In the genomic region with DNA sequence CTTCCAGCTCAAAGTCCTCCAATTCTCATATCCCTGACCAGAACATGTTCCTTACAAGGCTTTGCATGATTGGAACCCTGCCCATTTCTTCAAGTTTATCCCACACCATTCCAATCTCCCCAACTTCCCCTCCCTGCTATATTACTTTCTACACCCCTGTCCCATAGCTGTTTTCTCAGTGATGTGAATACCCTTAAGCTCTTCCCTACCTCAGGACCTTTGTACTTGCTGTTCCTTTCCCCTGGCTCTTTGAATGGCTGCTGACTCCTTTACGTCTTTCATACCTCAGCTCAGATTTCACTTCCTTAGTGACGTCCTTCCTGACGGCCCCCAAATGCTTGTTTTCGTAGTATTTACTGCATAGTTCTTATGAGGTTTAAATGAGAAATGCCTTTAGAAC, we compare ENCODE assay signal across 16 cellular contexts.
"Had no signal": no experiment of that assay in that cellular context is flagged by ENCODE, and none has a peak within 500 bp of the region (broad histone marks: within the 10 kb centered on the region; RNA-seq: fewer than 3 reads in every experiment).

No MANE protein-coding gene starts in this region.

- H3K4me1 ChIP-seq: colonic mucosa, uterus had no signal

- H3K27ac ChIP-seq: colonic mucosa, neutrophil, upper lobe of left lung had no signal

- H3K36me3 Mint-ChIP-seq: naive thymus-derived CD8-positive, alpha-beta T cell had no signal

- H3K9me3 Mint-ChIP-seq: endodermal cell had no signal

- H3K4me1 Mint-ChIP-seq: naive thymus-derived CD8-positive, alpha-beta T cell had no signal

- H3K4me3 ChIP-seq: colonic mucosa, mucosa of descending colon, skin epidermis, upper lobe of left lung, uterus had no signal

- DNase-seq: colonic mucosa; dermis blood vessel endothelial cell; effector CD4-positive, alpha-beta T cell; heart right ventricle; kidney glomerular epithelial cell; mucosa of descending colon; naive thymus-derived CD8-positive, alpha-beta T cell; sigmoid colon; stimulated activated CD4-positive, alpha-beta T cell treated with anti-CD3 and anti-CD28 coated beads, Interleukin-12 subunit alpha, Interleukin-12 subunit beta, amount 100 ng/mL, for 4 hours; stimulated activated naive CD4-positive, alpha-beta T cell treated with Interleukin-2 at 50 U/mL for 16 hours; upper lobe of left lung; uterus had no signal

- H3K9me3 ChIP-seq: colonic mucosa, heart right ventricle, mucosa of descending colon, neutrophil, right atrium auricular region, sigmoid colon, upper lobe of left lung, uterus had no signal

- ATAC-seq: mucosa of descending colon; naive thymus-derived CD8-positive, alpha-beta T cell had no signal

- H3K36me3 ChIP-seq: colonic mucosa, heart right ventricle, neutrophil, right atrium auricular region, sigmoid colon, upper lobe of left lung, uterus had no signal

- H3K27me3 ChIP-seq: colonic mucosa, heart right ventricle, neutrophil, right atrium auricular region, sigmoid colon, upper lobe of left lung, uterus had no signal

- H3K27ac Mint-ChIP-seq: endodermal cell; naive thymus-derived CD8-positive, alpha-beta T cell had no signal

- H3K4me3 Mint-ChIP-seq: endodermal cell; naive thymus-derived CD8-positive, alpha-beta T cell had no signal
